ENCODE assay signal across 1 cellular context in the genomic region with DNA sequence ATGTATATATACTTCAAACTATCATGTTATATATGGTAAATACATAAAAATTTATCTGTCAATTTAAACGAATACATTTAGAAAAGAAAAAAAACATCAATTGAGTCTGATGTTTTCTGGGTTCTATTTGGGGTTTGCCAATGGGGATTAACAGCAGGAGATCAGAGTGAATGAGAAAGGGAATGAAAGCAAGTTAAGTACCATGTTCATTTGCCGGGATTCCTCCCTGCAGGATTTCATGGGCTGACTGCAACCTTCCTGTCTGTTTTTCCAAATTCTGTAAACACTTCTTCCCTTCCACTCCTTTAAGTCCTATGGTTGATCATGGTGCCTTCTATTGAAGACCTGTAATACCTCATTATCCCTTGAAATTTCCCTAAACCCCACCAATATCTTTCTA.
A peak's percentile ranks its signal among the peaks of the same experiment; 100 is the strongest.
TF ChIP-seq lines count a peak whose summit lies in the region.

No MANE protein-coding gene starts in this region.

TF ChIP-seq in WTC11, 78 proteins besides CTCF, POLR2A, EP300 and RAD21 (continued from another document):
- TF ChIP-seq, protein P1, sequence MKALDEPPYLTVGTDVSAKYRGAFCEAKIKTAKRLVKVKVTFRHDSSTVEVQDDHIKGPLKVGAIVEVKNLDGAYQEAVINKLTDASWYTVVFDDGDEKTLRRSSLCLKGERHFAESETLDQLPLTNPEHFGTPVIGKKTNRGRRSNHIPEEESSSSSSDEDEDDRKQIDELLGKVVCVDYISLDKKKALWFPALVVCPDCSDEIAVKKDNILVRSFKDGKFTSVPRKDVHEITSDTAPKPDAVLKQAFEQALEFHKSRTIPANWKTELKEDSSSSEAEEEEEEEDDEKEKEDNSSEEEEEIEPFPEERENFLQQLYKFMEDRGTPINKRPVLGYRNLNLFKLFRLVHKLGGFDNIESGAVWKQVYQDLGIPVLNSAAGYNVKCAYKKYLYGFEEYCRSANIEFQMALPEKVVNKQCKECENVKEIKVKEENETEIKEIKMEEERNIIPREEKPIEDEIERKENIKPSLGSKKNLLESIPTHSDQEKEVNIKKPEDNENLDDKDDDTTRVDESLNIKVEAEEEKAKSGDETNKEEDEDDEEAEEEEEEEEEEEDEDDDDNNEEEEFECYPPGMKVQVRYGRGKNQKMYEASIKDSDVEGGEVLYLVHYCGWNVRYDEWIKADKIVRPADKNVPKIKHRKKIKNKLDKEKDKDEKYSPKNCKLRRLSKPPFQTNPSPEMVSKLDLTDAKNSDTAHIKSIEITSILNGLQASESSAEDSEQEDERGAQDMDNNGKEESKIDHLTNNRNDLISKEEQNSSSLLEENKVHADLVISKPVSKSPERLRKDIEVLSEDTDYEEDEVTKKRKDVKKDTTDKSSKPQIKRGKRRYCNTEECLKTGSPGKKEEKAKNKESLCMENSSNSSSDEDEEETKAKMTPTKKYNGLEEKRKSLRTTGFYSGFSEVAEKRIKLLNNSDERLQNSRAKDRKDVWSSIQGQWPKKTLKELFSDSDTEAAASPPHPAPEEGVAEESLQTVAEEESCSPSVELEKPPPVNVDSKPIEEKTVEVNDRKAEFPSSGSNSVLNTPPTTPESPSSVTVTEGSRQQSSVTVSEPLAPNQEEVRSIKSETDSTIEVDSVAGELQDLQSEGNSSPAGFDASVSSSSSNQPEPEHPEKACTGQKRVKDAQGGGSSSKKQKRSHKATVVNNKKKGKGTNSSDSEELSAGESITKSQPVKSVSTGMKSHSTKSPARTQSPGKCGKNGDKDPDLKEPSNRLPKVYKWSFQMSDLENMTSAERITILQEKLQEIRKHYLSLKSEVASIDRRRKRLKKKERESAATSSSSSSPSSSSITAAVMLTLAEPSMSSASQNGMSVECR (CRISPR knock-in tag; IDR thresholded peaks at IDR 0.05; ENCODE audit: borderline replicate concordance), result no peak
- no peak for TF ChIP-seq TCF7 (CRISPR knock-in tag; IDR thresholded peaks at IDR 0.05; ENCODE audit: low read depth)
- no peak for TF ChIP-seq SP1 (CRISPR knock-in tag; conservative IDR thresholded peaks at IDR 0.05)
- no peak for TF ChIP-seq NFE2L1 (CRISPR knock-in tag; IDR thresholded peaks at IDR 0.05)
- 0 out of 2 replicates have a peak, but pooled peaks have one; percentile 34 for TF ChIP-seq FOXJ3 (CRISPR knock-in tag; IDR thresholded peaks at IDR 0.05; ENCODE audit: borderline replicate concordance)
- no peak for TF ChIP-seq NFYB (CRISPR knock-in tag; conservative IDR thresholded peaks at IDR 0.05; ENCODE audit: low read depth)
- TF ChIP-seq ZNF423 (CRISPR knock-in tag; IDR thresholded peaks at IDR 0.05), result no peak; the same call in 1 of the 2 replicates
- TF ChIP-seq, protein P2, sequence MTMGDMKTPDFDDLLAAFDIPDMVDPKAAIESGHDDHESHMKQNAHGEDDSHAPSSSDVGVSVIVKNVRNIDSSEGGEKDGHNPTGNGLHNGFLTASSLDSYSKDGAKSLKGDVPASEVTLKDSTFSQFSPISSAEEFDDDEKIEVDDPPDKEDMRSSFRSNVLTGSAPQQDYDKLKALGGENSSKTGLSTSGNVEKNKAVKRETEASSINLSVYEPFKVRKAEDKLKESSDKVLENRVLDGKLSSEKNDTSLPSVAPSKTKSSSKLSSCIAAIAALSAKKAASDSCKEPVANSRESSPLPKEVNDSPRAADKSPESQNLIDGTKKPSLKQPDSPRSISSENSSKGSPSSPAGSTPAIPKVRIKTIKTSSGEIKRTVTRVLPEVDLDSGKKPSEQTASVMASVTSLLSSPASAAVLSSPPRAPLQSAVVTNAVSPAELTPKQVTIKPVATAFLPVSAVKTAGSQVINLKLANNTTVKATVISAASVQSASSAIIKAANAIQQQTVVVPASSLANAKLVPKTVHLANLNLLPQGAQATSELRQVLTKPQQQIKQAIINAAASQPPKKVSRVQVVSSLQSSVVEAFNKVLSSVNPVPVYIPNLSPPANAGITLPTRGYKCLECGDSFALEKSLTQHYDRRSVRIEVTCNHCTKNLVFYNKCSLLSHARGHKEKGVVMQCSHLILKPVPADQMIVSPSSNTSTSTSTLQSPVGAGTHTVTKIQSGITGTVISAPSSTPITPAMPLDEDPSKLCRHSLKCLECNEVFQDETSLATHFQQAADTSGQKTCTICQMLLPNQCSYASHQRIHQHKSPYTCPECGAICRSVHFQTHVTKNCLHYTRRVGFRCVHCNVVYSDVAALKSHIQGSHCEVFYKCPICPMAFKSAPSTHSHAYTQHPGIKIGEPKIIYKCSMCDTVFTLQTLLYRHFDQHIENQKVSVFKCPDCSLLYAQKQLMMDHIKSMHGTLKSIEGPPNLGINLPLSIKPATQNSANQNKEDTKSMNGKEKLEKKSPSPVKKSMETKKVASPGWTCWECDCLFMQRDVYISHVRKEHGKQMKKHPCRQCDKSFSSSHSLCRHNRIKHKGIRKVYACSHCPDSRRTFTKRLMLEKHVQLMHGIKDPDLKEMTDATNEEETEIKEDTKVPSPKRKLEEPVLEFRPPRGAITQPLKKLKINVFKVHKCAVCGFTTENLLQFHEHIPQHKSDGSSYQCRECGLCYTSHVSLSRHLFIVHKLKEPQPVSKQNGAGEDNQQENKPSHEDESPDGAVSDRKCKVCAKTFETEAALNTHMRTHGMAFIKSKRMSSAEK (CRISPR knock-in tag; IDR thresholded peaks at IDR 0.05; ENCODE audit: borderline replicate concordance), result no peak
- no peak for TF ChIP-seq HMGXB4 (CRISPR knock-in tag; IDR thresholded peaks at IDR 0.05)
- TF ChIP-seq, protein P3, sequence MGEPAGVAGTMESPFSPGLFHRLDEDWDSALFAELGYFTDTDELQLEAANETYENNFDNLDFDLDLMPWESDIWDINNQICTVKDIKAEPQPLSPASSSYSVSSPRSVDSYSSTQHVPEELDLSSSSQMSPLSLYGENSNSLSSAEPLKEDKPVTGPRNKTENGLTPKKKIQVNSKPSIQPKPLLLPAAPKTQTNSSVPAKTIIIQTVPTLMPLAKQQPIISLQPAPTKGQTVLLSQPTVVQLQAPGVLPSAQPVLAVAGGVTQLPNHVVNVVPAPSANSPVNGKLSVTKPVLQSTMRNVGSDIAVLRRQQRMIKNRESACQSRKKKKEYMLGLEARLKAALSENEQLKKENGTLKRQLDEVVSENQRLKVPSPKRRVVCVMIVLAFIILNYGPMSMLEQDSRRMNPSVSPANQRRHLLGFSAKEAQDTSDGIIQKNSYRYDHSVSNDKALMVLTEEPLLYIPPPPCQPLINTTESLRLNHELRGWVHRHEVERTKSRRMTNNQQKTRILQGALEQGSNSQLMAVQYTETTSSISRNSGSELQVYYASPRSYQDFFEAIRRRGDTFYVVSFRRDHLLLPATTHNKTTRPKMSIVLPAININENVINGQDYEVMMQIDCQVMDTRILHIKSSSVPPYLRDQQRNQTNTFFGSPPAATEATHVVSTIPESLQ (CRISPR knock-in tag; IDR thresholded peaks at IDR 0.05), result no peak
- TF ChIP-seq FOXK1 (CRISPR knock-in tag; IDR thresholded peaks at IDR 0.05), result peak; percentile 20; the same call in 1 of the 2 replicates
- TF ChIP-seq, protein P4, sequence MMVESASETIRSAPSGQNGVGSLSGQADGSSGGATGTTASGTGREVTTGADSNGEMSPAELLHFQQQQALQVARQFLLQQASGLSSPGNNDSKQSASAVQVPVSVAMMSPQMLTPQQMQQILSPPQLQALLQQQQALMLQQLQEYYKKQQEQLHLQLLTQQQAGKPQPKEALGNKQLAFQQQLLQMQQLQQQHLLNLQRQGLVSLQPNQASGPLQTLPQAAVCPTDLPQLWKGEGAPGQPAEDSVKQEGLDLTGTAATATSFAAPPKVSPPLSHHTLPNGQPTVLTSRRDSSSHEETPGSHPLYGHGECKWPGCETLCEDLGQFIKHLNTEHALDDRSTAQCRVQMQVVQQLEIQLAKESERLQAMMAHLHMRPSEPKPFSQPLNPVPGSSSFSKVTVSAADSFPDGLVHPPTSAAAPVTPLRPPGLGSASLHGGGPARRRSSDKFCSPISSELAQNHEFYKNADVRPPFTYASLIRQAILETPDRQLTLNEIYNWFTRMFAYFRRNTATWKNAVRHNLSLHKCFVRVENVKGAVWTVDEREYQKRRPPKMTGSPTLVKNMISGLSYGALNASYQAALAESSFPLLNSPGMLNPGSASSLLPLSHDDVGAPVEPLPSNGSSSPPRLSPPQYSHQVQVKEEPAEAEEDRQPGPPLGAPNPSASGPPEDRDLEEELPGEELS (CRISPR knock-in tag; IDR thresholded peaks at IDR 0.05), result peak; percentile 88; the same call in 1 of the 2 replicates
- TF ChIP-seq, protein P5, sequence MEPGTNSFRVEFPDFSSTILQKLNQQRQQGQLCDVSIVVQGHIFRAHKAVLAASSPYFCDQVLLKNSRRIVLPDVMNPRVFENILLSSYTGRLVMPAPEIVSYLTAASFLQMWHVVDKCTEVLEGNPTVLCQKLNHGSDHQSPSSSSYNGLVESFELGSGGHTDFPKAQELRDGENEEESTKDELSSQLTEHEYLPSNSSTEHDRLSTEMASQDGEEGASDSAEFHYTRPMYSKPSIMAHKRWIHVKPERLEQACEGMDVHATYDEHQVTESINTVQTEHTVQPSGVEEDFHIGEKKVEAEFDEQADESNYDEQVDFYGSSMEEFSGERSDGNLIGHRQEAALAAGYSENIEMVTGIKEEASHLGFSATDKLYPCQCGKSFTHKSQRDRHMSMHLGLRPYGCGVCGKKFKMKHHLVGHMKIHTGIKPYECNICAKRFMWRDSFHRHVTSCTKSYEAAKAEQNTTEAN (CRISPR knock-in tag; IDR thresholded peaks at IDR 0.05), result no peak
- TF ChIP-seq, protein P6, sequence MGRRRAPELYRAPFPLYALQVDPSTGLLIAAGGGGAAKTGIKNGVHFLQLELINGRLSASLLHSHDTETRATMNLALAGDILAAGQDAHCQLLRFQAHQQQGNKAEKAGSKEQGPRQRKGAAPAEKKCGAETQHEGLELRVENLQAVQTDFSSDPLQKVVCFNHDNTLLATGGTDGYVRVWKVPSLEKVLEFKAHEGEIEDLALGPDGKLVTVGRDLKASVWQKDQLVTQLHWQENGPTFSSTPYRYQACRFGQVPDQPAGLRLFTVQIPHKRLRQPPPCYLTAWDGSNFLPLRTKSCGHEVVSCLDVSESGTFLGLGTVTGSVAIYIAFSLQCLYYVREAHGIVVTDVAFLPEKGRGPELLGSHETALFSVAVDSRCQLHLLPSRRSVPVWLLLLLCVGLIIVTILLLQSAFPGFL (CRISPR knock-in tag; IDR thresholded peaks at IDR 0.05; ENCODE audit: borderline replicate concordance), result no peak
- peak; percentile 57; the same call in 1 of the 2 replicates for TF ChIP-seq PRRX2 (CRISPR knock-in tag; IDR thresholded peaks at IDR 0.05)
- TF ChIP-seq TEAD1 (CRISPR knock-in tag; IDR thresholded peaks at IDR 0.05), result peak; percentile 57; the same call in 1 of the 2 replicates
- TF ChIP-seq ZNF121 (CRISPR knock-in tag; IDR thresholded peaks at IDR 0.05), result no peak
- no peak for TF ChIP-seq CREB1 (CRISPR knock-in tag; IDR thresholded peaks at IDR 0.05)
- TF ChIP-seq CBFB (CRISPR knock-in tag; IDR thresholded peaks at IDR 0.05; ENCODE audit: low read depth), result no peak
